8 cellular contexts compared by ENCODE assay signal in the genomic region with DNA sequence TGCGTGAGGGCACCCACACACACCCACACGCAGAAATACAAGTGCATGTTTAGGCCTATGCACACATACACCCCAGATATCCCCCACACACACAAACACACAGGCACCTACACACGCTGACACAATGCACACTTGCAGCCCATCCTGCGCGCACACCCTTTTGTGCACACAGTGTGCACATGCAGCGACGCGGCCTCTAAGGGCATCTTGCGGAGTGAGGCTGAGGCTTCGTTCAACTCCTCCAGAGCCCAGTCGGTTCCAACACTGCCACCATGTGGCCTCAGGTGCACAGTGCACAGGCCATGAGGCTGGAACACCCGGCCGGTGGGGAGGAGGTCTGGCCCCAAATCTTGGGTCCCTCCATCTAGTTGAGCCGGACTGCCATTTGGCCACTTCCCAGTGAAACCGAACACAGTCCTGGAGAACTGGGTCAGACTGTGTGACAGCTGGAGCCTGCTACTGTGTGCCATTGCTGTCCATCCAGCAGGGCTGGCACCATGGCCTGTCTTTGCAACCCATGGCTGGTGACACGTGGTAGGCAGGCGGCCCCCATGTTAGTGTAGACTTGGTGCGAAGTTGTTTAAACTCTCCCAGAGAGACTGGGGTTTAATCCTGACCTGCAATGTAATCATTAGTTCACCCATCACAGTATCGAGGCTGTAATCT.
A peak's percentile ranks its signal among the peaks of the same experiment; 100 is the strongest.
DNase-seq lines count a peak whose midpoint lies in the region; ATAC-seq lines count a peak whose summit lies in the region.

No MANE protein-coding gene starts in this region.

- DNase-seq in EH (ENCODE audit: low read depth): peak; percentile 66
- DNase-seq in NCI-H460 (ENCODE audit: extremely low read depth, low read depth): peak; percentile 71
- DNase-seq in activated CD4-positive, alpha-beta T cell treated with anti-CD3 and anti-CD28 coated beads, Interleukin-2, amount 50 U/mL, for 4 hours: peak; percentile 52 to 55
- peak; percentile 87 for DNase-seq in ecto neural progenitor cell (ENCODE audit: low spot score)
- peak; percentile 64 to 71 for DNase-seq in lung microvascular endothelial cell (ENCODE audit: low read depth in 2 of 2)
- peak; percentile 29 for DNase-seq in stimulated activated CD8-positive, alpha-beta memory T cell treated with anti-CD3 and anti-CD28 coated beads, Interleukin-12 subunit alpha, Interleukin-12 subunit beta, amount 100 ng/mL, for 4 hours (ENCODE audit: low read depth)

- ATAC-seq in HG02870 (IDR thresholded peaks at IDR 0.05; ENCODE audit: unreplicated experiment): peak; percentile 54
- no peak for ATAC-seq in GM19395 (IDR thresholded peaks at IDR 0.05; ENCODE audit: unreplicated experiment)

Comparison
In these comparisons a context has a peak if more than half of its experiments do, and no peak if none do; other contexts are left out.
1. DNase-seq: peak in every context shown above with its lines; median percentile 87 in ecto neural progenitor cell; 71 in NCI-H460; 68 in lung microvascular endothelial cell; 66 in EH; 54 in activated CD4-positive, alpha-beta T cell treated with anti-CD3 and anti-CD28 coated beads, Interleukin-2, amount 50 U/mL, for 4 hours; 29 in stimulated activated CD8-positive, alpha-beta memory T cell treated with anti-CD3 and anti-CD28 coated beads, Interleukin-12 subunit alpha, Interleukin-12 subunit beta, amount 100 ng/mL, for 4 hours.